ENCODE assay signal across 1 cellular context in the genomic region with DNA sequence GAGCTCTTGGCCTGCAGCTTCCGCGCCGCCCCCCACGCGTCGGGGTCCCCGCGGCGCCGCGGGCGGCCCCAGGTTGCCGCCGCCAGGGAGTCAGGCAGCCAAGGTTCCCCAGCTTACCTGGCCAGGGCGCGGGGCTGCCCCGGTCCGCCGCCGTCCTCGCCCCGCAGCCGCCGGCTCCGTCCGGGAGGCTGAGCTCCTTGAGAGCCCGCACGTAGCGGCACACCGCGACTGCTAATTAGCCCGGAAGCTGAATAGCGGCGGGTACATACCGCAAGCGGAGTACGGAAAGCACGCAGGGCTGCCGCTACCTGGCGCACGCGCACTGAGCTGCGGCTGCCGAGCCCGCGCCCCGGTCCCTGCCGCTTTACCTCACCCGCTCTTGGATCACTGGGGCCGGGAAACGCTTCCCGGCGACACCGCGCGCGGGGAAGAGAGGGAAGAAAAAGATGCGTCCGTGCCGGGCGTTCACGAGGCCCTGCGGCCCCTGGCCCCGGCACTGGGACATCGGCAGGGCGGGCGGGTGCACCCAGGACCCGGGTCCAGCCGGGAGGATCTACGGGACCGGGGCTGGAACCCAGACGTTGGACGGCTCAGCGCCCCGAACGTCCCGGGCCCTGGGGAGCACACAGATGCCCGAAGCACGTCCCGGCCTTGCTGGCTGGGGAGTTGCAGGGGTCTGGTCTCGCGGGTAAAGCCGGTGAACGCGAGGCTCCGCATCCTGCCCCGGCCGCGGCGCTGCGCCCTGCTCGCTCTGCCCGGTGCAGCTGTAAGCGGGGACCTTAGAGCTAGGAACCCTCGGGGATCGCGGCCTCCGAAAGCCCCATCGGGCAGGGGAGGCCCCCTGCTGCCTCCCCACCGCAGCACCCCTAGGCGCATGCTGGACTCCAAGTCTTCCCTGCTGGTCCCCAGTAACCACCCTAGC.
TF ChIP-seq lines count a peak whose summit lies in the region.

A gene with protein sequence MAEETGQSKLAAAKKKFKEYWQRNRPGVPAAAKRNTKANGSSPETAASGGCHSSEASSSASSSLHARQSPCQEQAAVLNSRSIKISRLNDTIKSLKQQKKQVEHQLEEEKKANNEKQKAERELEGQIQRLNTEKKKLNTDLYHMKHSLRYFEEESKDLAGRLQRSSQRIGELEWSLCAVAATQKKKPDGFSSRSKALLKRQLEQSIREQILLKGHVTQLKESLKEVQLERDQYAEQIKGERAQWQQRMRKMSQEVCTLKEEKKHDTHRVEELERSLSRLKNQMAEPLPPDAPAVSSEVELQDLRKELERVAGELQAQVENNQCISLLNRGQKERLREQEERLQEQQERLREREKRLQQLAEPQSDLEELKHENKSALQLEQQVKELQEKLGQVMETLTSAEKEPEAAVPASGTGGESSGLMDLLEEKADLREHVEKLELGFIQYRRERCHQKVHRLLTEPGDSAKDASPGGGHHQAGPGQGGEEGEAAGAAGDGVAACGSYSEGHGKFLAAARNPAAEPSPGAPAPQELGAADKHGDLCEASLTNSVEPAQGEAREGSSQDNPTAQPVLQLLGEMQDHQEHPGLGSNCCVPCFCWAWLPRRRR (minus strand): TSS at position 253 of the 922 bp plus-strand sequence. CDS start 47,739 bp downstream, outside the sequence.

TF ChIP-seq in K562, 482 proteins besides CTCF, POLR2A, EP300 and RAD21 (continued from another document):
- TF ChIP-seq, protein P1, sequence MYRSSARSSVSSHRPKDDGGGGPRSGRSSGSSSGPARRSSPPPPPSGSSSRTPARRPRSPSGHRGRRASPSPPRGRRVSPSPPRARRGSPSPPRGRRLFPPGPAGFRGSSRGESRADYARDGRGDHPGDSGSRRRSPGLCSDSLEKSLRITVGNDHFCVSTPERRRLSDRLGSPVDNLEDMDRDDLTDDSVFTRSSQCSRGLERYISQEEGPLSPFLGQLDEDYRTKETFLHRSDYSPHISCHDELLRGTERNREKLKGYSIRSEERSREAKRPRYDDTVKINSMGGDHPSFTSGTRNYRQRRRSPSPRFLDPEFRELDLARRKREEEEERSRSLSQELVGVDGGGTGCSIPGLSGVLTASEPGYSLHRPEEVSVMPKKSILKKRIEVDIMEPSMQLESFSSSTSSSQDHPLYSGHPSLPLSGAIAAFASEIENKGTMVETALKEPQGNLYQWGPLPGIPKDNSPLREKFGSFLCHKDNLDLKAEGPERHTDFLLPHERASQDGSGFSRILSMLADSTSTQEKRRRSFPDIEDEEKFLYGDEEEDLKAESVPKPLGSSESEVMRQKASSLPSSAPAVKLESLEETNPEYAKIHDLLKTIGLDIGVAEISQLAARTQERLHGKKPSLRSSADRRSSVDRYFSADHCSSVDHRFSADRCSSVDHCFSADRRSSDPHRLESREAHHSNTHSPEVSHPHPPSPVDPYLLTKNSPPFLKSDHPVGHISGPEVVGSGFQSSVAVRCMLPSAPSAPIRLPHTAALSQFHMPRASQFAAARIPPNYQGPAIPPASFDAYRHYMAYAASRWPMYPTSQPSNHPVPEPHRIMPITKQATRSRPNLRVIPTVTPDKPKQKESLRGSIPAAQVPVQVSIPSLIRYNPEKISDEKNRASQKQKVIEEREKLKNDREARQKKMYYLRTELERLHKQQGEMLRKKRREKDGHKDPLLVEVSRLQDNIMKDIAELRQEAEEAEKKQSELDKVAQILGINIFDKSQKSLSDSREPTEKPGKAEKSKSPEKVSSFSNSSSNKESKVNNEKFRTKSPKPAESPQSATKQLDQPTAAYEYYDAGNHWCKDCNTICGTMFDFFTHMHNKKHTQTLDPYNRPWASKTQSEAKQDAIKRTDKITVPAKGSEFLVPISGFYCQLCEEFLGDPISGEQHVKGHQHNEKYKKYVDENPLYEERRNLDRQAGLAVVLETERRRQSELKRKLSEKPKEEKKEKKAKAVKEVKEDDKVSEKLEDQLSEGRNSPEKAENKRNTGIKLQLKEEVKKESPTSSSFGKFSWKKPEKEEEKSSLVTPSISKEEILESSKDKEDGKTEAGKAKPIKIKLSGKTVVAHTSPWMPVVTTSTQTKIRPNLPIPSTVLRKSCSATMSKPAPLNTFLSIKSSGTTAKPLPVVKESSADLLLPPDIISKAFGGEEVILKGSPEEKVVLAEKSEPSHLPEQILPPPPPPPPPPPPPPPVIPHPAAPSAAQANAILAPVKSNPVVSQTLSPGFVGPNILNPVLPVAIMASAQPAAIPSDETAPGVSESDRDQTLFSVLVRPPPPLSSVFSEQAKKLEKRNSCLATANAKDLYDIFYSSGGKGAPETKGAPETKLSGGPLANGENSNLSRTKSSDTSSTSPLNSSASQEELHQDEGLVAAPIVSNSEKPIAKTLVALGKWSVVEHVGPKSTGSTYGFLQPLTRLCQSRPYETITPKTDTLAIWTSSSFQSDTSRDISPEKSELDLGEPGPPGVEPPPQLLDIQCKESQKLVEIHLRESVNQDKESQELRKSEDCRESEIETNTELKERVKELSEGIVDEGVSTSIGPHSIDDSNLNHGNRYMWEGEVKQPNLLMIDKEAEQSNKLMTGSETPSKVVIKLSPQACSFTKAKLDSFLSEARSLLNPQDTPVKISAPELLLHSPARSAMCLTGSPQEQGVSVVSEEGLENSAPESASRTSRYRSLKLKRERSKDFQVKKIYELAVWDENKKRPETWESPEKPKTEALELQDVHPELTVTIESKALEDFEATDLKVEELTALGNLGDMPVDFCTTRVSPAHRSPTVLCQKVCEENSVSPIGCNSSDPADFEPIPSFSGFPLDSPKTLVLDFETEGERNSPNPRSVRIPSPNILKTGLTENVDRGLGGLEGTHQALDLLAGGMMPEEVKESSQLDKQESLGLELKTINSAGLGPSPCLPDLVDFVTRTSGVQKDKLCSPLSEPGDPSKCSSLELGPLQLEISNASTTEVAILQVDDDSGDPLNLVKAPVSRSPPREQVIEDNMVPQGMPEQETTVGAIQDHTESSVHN (IDR thresholded peaks at IDR 0.05; ENCODE audit: borderline replicate concordance in 1 of 2, low read depth in 1 of 2), result no peak
- TF ChIP-seq HDGF (IDR thresholded peaks at IDR 0.05) (no peak), POLR2B (IDR thresholded peaks at IDR 0.05; ENCODE audit: low read depth, partially characterized antibody) (peak; percentile 49), RBFOX2 (IDR thresholded peaks at IDR 0.05; ENCODE audit: low read depth, low read length) (peak; percentile 85), SMARCA5 (IDR thresholded peaks at IDR 0.05) (no peak), PHF8 (IDR thresholded peaks at IDR 0.05; ENCODE audit: borderline replicate concordance, low read length) (peak; percentile 54; the same call in 1 of the 2 replicates), KAT2B (IDR thresholded peaks at IDR 0.05; ENCODE audit: low read depth, low read length) (no peak), NONO (IDR thresholded peaks at IDR 0.05; ENCODE audit: low read depth in 2 of 2, low read length in 1 of 2) (peak; percentile 22 to 64; a peak in 1 of 4 replicates), ZNF263 (CRISPR knock-in tag; IDR thresholded peaks at IDR 0.05; ENCODE audit: borderline replicate concordance) (0 out of 2 replicates have a peak, but pooled peaks have one; percentile 30), FIP1L1 (IDR thresholded peaks at IDR 0.05; ENCODE audit: low read depth, low read length, poor library complexity, severe bottlenecking) (no peak), CREB1 (IDR thresholded peaks at IDR 0.05) (0 out of 2 replicates have a peak, but pooled peaks have one; percentile 14), CREB1 (CRISPR knock-in tag; IDR thresholded peaks at IDR 0.05) (0 out of 2 replicates have a peak, but pooled peaks have one; percentile 16), ZNF780A (CRISPR knock-in tag; IDR thresholded peaks at IDR 0.05) (no peak), SP1 (CRISPR knock-in tag; IDR thresholded peaks at IDR 0.05) (peak; percentile 46; the same call in 1 of the 2 replicates), ZNF699 (CRISPR knock-in tag; IDR thresholded peaks at IDR 0.05; ENCODE audit: insufficient replicate concordance) (no peak), RNF2 (IDR thresholded peaks at IDR 0.05) (no peak), FOXM1 (IDR thresholded peaks at IDR 0.05; ENCODE audit: low read depth) (no peak), FOXM1 (CRISPR knock-in tag; IDR thresholded peaks at IDR 0.05; ENCODE audit: low read depth) (0 out of 2 replicates have a peak, but pooled peaks have one; percentile 28), HNRNPLL (IDR thresholded peaks at IDR 0.05; ENCODE audit: low read depth, low read length, poor library complexity, severe bottlenecking) (peak; percentile 100), EP400 (IDR thresholded peaks at IDR 0.05) (peak; percentile 33; the same call in 1 of the 2 replicates), SP2 (IDR thresholded peaks at IDR 0.05; ENCODE audit: extremely low read depth, low read depth, low read length, poor library complexity, severe bottlenecking) (no peak), TRIM28 (IDR thresholded peaks at IDR 0.05) (no peak), XRCC5 (IDR thresholded peaks at IDR 0.05; ENCODE audit: low read depth, low read length) (no peak), U2AF1 (optimal IDR thresholded peaks at IDR 0.05; ENCODE audit: low read depth, low read length) (no peak), HNRNPUL1 (IDR thresholded peaks at IDR 0.05; ENCODE audit: low read length) (no peak), GABPB1 (CRISPR knock-in tag; IDR thresholded peaks at IDR 0.05) (peak; percentile 65), TAF15 (IDR thresholded peaks at IDR 0.05; ENCODE audit: low read depth, low read length) (peak; percentile 88; the same call in 1 of the 2 replicates), PHF20 (IDR thresholded peaks at IDR 0.05; ENCODE audit: partially characterized antibody) (peak; percentile 61)
- TF ChIP-seq, protein P2, sequence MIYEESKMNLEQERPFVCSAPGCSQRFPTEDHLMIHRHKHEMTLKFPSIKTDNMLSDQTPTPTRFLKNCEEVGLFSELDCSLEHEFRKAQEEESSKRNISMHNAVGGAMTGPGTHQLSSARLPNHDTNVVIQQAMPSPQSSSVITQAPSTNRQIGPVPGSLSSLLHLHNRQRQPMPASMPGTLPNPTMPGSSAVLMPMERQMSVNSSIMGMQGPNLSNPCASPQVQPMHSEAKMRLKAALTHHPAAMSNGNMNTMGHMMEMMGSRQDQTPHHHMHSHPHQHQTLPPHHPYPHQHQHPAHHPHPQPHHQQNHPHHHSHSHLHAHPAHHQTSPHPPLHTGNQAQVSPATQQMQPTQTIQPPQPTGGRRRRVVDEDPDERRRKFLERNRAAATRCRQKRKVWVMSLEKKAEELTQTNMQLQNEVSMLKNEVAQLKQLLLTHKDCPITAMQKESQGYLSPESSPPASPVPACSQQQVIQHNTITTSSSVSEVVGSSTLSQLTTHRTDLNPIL (CRISPR knock-in tag; IDR thresholded peaks at IDR 0.05), result no peak
- TF ChIP-seq, protein P3, sequence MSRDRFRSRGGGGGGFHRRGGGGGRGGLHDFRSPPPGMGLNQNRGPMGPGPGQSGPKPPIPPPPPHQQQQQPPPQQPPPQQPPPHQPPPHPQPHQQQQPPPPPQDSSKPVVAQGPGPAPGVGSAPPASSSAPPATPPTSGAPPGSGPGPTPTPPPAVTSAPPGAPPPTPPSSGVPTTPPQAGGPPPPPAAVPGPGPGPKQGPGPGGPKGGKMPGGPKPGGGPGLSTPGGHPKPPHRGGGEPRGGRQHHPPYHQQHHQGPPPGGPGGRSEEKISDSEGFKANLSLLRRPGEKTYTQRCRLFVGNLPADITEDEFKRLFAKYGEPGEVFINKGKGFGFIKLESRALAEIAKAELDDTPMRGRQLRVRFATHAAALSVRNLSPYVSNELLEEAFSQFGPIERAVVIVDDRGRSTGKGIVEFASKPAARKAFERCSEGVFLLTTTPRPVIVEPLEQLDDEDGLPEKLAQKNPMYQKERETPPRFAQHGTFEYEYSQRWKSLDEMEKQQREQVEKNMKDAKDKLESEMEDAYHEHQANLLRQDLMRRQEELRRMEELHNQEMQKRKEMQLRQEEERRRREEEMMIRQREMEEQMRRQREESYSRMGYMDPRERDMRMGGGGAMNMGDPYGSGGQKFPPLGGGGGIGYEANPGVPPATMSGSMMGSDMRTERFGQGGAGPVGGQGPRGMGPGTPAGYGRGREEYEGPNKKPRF (IDR thresholded peaks at IDR 0.05; ENCODE audit: low read depth, low read length), result no peak
- TF ChIP-seq, protein P4, sequence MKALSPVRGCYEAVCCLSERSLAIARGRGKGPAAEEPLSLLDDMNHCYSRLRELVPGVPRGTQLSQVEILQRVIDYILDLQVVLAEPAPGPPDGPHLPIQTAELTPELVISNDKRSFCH (CRISPR knock-in tag; IDR thresholded peaks at IDR 0.05), result no peak
- TF ChIP-seq, protein P4 (tag; IDR thresholded peaks at IDR 0.05), result 0 out of 2 replicates have a peak, but pooled peaks have one; percentile 46
